Comparison of ENCODE assay signal across 22 cellular contexts in genomic region chr3:148208975-148209374, GRCh38.
"Had no signal": no experiment of that assay in that cellular context is flagged by ENCODE, and none has a peak within 500 bp of the region (broad histone marks: within the 10 kb centered on the region; RNA-seq: fewer than 3 reads in every experiment).

No MANE protein-coding gene starts in this region.

- ATAC-seq: HepG2, K562, Panc1, T-helper 17 cell had no signal

- H3K27me3 ChIP-seq: SJSA1 had no signal

- DNase-seq: MV-4-11, NCI-H1048, NCI-H1105, NCI-H1436 treated with DMSO at 0.1 percent for 48 hours, NCI-H1694, NCI-H187 treated with DMSO at 0.1 percent for 48 hours, NCI-H2029 treated with DMSO at 0.1 percent for 48 hours, NCI-H2171 treated with DMSO at 0.1 percent for 48 hours, NCI-H345, NCI-H446 treated with DMSO at 0.1 percent for 48 hours, NCI-H510A treated with DMSO at 0.1 percent for 48 hours, NCI-H526, NCI-H774, Right ventricle myocardium superior, SIG-M5, T-helper 1 cell, T-helper 17 cell had no signal

- H3K27ac ChIP-seq: SJSA1, SK-N-MC had no signal

- FAIRE-seq: HepG2, K562 had no signal

- H3K9me3 ChIP-seq: SJSA1 had no signal

- H3K4me3 ChIP-seq: K562, SJSA1, SK-N-MC had no signal

- H3K4me1 ChIP-seq: SJSA1 had no signal

- H3K36me3 ChIP-seq: SJSA1 had no signal
